ENCODE assay signal across 9 cellular contexts in genomic region chr1:59678809-59679228, GRCh38.
DNase-seq lines count a peak whose midpoint lies in the region; ATAC-seq and TF ChIP-seq lines count a peak whose summit lies in the region.
"Had no signal": no experiment of that assay in that cellular context is flagged by ENCODE, and none has a peak within 500 bp of the region (broad histone marks: within the 10 kb centered on the region; RNA-seq: fewer than 3 reads in every experiment).

No MANE protein-coding gene starts in this region.

- H3K4me2 ChIP-seq in neuronal stem cell (ENCODE audit: insufficient read depth, low read length, poor library complexity, severe bottlenecking): no peak overlapping the region
- H3K4me2 ChIP-seq: PC-9 had no signal

- peaks cover 34% of the 10 kb centered on the region for H3K4me1 Mint-ChIP-seq in Calu3 (ENCODE audit: low read depth, unreplicated experiment)
- H3K4me1 Mint-ChIP-seq in stimulated activated naive B cell treated with anti-CD40 and anti-IgM and Interleukin-4, amounts not matched to agents 10 μg/mL and 1 μg/mL and 100 μg/mL, for 72 hours: peaks cover 6 to 12% of the 10 kb centered on the region in 2 donors

- H3K27me3 ChIP-seq in neuronal stem cell (ENCODE audit: control insufficient read depth in 3 of 3, insufficient read depth in 3 of 3, low read depth in 1 of 3, low read length in 3 of 3): no peaks in the 10 kb centered on the region

- no peak overlapping the region for H3K4ac ChIP-seq in neuronal stem cell (ENCODE audit: low read length)

- no peak overlapping the region for H4K91ac ChIP-seq in neuronal stem cell (ENCODE audit: low read depth, low read length, poor library complexity)

- H3K36me3 ChIP-seq in neuronal stem cell (replicated peaks in 1 of 2; ENCODE audit: control insufficient read depth in 2 of 2, insufficient read depth in 2 of 2, low read length in 2 of 2): no peaks in the 10 kb centered on the region

- H3K9me3 ChIP-seq in neuronal stem cell (replicated peaks in 1 of 2; ENCODE audit: control insufficient read depth in 2 of 2, insufficient read depth in 1 of 2, low read depth in 1 of 2, low read length in 2 of 2): peaks cover 0 to 7% of the 10 kb centered on the region in 2 donors

- TF ChIP-seq CTCF in Calu3 (IDR thresholded peaks at IDR 0.05; ENCODE audit: unreplicated experiment): no peak
- no peak for TF ChIP-seq CTCF in lower leg skin (IDR thresholded peaks at IDR 0.05)

- H3K27ac ChIP-seq in neuronal stem cell (replicated peaks; ENCODE audit: low read length): peak overlapping the region; percentile 84
- H3K27ac ChIP-seq: PC-9 had no signal

- no peak overlapping the region for H2BK15ac ChIP-seq in neuronal stem cell (ENCODE audit: low read length)

- no peak overlapping the region for H2BK120ac ChIP-seq in neuronal stem cell (ENCODE audit: low read depth, low read length)

- H3K79me1 ChIP-seq in neuronal stem cell (ENCODE audit: low read depth, low read length): no peaks in the 10 kb centered on the region

- H3K14ac ChIP-seq in neuronal stem cell (ENCODE audit: low read length): no peak overlapping the region

- H3K4me1 ChIP-seq in neuronal stem cell (ENCODE audit: control insufficient read depth in 2 of 2, insufficient read depth in 1 of 2, low read depth in 1 of 2, low read length in 2 of 2): peaks cover 13 to 47% of the 10 kb centered on the region in 2 donors

- intact Hi-C loops in Calu3 (cut with micrococcal nuclease; ENCODE audit: unreplicated experiment): loop anchor here (5.0 to 10.0 kb wide), 4 partner anchors 122 to 382 kb away; partner anchors contain the start of gene FGGY
- intact Hi-C loops in lower leg skin (cut with DNase I; ENCODE audit: low total_unique reads): no loop called here

- no peaks in the 10 kb centered on the region for H3K9me3 Mint-ChIP-seq in Calu3 (ENCODE audit: low read depth, unreplicated experiment)
- H3K9me3 Mint-ChIP-seq in stimulated activated naive B cell treated with anti-CD40 and anti-IgM and Interleukin-4, amounts not matched to agents 10 μg/mL and 1 μg/mL and 100 μg/mL, for 72 hours: no peaks in the 10 kb centered on the region

- H3K9ac ChIP-seq in neuronal stem cell (ENCODE audit: low read depth, low read length, poor library complexity): no peak overlapping the region

- H2BK5ac ChIP-seq in neuronal stem cell (ENCODE audit: low read length): no peak overlapping the region

- H3K18ac ChIP-seq in neuronal stem cell (ENCODE audit: low read length): no peak overlapping the region

- no peak overlapping the region for H3K23ac ChIP-seq in neuronal stem cell (ENCODE audit: low read depth, low read length, poor library complexity)

- H3K27ac Mint-ChIP-seq in Calu3 (ENCODE audit: unreplicated experiment): peak overlapping the region; percentile 48
- no peak overlapping the region for H3K27ac Mint-ChIP-seq in stimulated activated naive B cell treated with anti-CD40 and anti-IgM and Interleukin-4, amounts not matched to agents 10 μg/mL and 1 μg/mL and 100 μg/mL, for 72 hours

- no TSS peak for BruUV-seq in Calu3 (replicated peaks; lab: Mats Ljungman, UMichigan)

- no peak overlapping the region for H2AK5ac ChIP-seq in neuronal stem cell (ENCODE audit: low read depth, low read length)

- H2AFZ ChIP-seq in neuronal stem cell (ENCODE audit: low read length): peak overlapping the region; percentile 51
- H2AFZ ChIP-seq: PC-9 had no signal

- H3K4me3 ChIP-seq in neuronal stem cell (ENCODE audit: low read length in 2 of 2) (no peak overlapping the region), lower leg skin (ENCODE audit: low read depth, poor library complexity, severe bottlenecking) (no peak overlapping the region)
- H3K4me3 ChIP-seq: PC-9 had no signal

- no peak for ATAC-seq in stimulated activated naive B cell treated with anti-CD40 and anti-IgM and Interleukin-4, amounts not matched to agents 10 μg/mL and 1 μg/mL and 100 μg/mL, for 72 hours (replicated peaks)
- ATAC-seq in GM21528 (IDR thresholded peaks at IDR 0.05; ENCODE audit: low FRiP score, unreplicated experiment): no peak

- H3K4me3 Mint-ChIP-seq in Calu3 (ENCODE audit: low read depth, unreplicated experiment): no peak overlapping the region
- H3K4me3 Mint-ChIP-seq in stimulated activated naive B cell treated with anti-CD40 and anti-IgM and Interleukin-4, amounts not matched to agents 10 μg/mL and 1 μg/mL and 100 μg/mL, for 72 hours: no peak overlapping the region

- DNase-seq in Calu3: peak; percentile 64
- peak; percentile 79 for DNase-seq in NCI-H2227 (lab: John Stamatoyannopoulos, UW; ENCODE audit: unreplicated experiment)
- peak; percentile 70 for DNase-seq in dedifferentiated amniotic fluid mesenchymal stem cell (ENCODE audit: extremely low spot score)
- DNase-seq in neuronal stem cell (ENCODE audit: low spot score): peak; percentile 42
- no peak for DNase-seq in stimulated activated naive B cell treated with anti-CD40 and anti-IgM and Interleukin-4, amounts not matched to agents 10 μg/mL and 1 μg/mL and 100 μg/mL, for 72 hours
- no peak for DNase-seq in lower leg skin (ENCODE audit: low spot score in 2 of 2)
- no peak for DNase-seq in GM19238 (ENCODE audit: insufficient read length, low spot score)

- H3K27me3 Mint-ChIP-seq in Calu3 (ENCODE audit: unreplicated experiment): no peaks in the 10 kb centered on the region
- no peaks in the 10 kb centered on the region for H3K27me3 Mint-ChIP-seq in stimulated activated naive B cell treated with anti-CD40 and anti-IgM and Interleukin-4, amounts not matched to agents 10 μg/mL and 1 μg/mL and 100 μg/mL, for 72 hours

- H4K8ac ChIP-seq in neuronal stem cell (ENCODE audit: low read depth, low read length): no peak overlapping the region

- H2BK12ac ChIP-seq in neuronal stem cell (ENCODE audit: low read length): no peak overlapping the region

- WGBS in neuronal stem cell (ENCODE audit: extremely low coverage in 2 of 2, insufficient read length in 2 of 2, insufficient replicate concordance in 1 of 2), 2 donors: no CpG with 5 or more reads among the region's 2 CpGs
- WGBS in lower leg skin, 2 donors: 70 to 81% methylated on average over 2 of the region's 2 CpGs

- CTCF ChIA-PET in Calu3 (lab: Charles Lee): interaction anchor here (0.7 to 1.8 kb wide), 3 partner anchors 80 to 251 kb away, joined by 5 to 7 read pairs (median 5); no protein-coding TSS in a partner anchor

- no peak for TF ChIP-seq POLR2A in lower leg skin (IDR thresholded peaks at IDR 0.05)

- H3K36me3 Mint-ChIP-seq in Calu3 (ENCODE audit: insufficient read depth, unreplicated experiment): no peaks in the 10 kb centered on the region
- H3K36me3 Mint-ChIP-seq in stimulated activated naive B cell treated with anti-CD40 and anti-IgM and Interleukin-4, amounts not matched to agents 10 μg/mL and 1 μg/mL and 100 μg/mL, for 72 hours: peaks cover 0 to 4% of the 10 kb centered on the region in 2 donors

Comparison
In these comparisons a context has a peak if more than half of its experiments do, and no peak if none do; other contexts are left out.
1. DNase-seq: peak in Calu3 (single experiment), NCI-H2227 (single experiment), dedifferentiated amniotic fluid mesenchymal stem cell (single experiment) and neuronal stem cell (single experiment); none in stimulated activated naive B cell treated with anti-CD40 and anti-IgM and Interleukin-4, amounts not matched to agents 10 μg/mL and 1 μg/mL and 100 μg/mL, for 72 hours (single experiment), lower leg skin (0 of 2) and GM19238 (single experiment).